Comparison of ENCODE assay signal across 1 cellular context in the genomic region with DNA sequence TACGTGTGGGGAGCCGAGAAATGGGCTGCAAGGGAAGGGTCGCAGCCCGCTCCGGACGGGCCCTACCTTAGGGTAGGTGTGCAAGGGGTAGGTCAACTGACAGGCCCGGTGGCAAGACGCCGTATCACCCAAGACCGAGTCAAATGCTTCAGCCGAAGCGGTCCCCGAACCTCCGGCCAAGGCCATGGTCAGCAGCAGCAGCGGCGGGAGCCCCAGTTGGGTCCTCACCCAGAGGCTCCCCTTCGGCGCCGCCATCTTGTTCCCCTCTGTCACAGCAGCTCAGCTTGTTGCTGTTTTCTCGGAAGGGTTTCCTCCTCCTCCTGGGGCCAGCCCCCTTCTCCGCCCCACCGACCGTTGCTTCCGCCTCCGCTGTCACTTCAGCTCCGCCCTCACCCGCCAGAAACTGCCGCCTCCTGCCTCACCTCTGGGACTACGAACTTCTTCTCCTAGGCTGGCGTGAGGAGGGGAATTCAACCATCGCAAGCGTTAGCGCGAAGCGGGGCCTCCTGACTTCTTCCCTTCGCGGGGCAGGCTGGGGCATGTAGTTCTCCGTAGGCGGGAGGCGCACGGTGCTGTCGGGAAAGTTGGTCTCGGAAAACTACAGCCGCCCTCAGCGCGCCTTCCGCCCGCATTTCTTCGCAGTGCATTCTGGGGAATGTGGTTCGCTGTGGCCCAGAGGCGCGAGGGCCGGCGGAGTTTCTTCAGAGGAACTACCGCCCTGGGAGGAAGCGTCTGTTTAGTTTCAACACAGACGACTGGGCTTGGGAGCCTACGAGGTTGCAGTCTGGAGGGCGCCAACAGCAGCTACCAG.
TF ChIP-seq lines count a peak whose summit lies in the region.

TCEANC2 (plus strand) TSS at position 675 of the 811 bp plus-strand sequence. CDS start 815 bp downstream, outside the sequence.
A gene with protein sequence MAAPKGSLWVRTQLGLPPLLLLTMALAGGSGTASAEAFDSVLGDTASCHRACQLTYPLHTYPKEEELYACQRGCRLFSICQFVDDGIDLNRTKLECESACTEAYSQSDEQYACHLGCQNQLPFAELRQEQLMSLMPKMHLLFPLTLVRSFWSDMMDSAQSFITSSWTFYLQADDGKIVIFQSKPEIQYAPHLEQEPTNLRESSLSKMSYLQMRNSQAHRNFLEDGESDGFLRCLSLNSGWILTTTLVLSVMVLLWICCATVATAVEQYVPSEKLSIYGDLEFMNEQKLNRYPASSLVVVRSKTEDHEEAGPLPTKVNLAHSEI (minus strand): TSS at position 271 of the 811 bp plus-strand sequence. CDS start 16 bp downstream, at position 255.

TF ChIP-seq in SK-N-SH treated with all-trans-retinoic acid at 6 μM for 48 hours, 23 proteins besides CTCF, POLR2A, EP300 and RAD21 (continued from another document):
- TF ChIP-seq TCF4 (CRISPR knock-in tag; IDR thresholded peaks at IDR 0.05; ENCODE audit: borderline replicate concordance), result peak; percentile 18; the same call in 1 of the 2 replicates
- TF ChIP-seq PPARA (CRISPR knock-in tag; IDR thresholded peaks at IDR 0.05; ENCODE audit: borderline replicate concordance), result no peak
- peak; percentile 88 for TF ChIP-seq ZNF70 (CRISPR knock-in tag; IDR thresholded peaks at IDR 0.05)
- TF ChIP-seq OSR1 (CRISPR knock-in tag; IDR thresholded peaks at IDR 0.05), result no peak
